Comparison of ENCODE assay signal across 8 cellular contexts in genomic region chr3:170044795-170045244, GRCh38. TPM values are rescaled to one million over a fixed set of nuclear protein-coding genes. Genes with fewer than 3 reads are reported as not detected.
DNase-seq lines count a peak whose midpoint lies in the region; ATAC-seq and TF ChIP-seq lines count a peak whose summit lies in the region.

No MANE protein-coding gene starts in this region.

- no peak for DNase-seq in activated naive CD4-positive, alpha-beta T cell treated with anti-CD3 and anti-CD28 coated beads, Interleukin-2, amount 50 U/mL, for 16 hours
- no peak for DNase-seq in NCI-H1048 (lab: John Stamatoyannopoulos, UW)
- DNase-seq in NCI-H2227 (lab: John Stamatoyannopoulos, UW; ENCODE audit: unreplicated experiment), result no peak
- no peak for DNase-seq in occipital lobe (lab: John Stamatoyannopoulos, UW)

- peak; percentile 54 for ATAC-seq in HG03025 (IDR thresholded peaks at IDR 0.05; ENCODE audit: low FRiP score, unreplicated experiment)
- ATAC-seq in stimulated activated memory B cell treated with anti-CD40 and anti-IgM and Interleukin-4, amounts not matched to agents 10 μg/mL and 1 μg/mL and 100 μg/mL, for 72 hours, result peak; percentile 90

- TF ChIP-seq CTCF in SU-DHL-6 (IDR thresholded peaks at IDR 0.05; ENCODE audit: insufficient read depth, low read length, poor library complexity, severe bottlenecking), result no peak

- 0 out of 2 replicates have a peak, but pooled peaks cover under 1% of the 10 kb centered on the region for H3F3A ChIP-seq in SU-DHL-6 (ENCODE audit: insufficient read depth)

- no peak overlapping the region for H3K9ac ChIP-seq in SU-DHL-6 (ENCODE audit: low read length)

- no peak overlapping the region for H3K4me3 Mint-ChIP-seq in activated naive CD4-positive, alpha-beta T cell treated with anti-CD3 and anti-CD28 coated beads, Interleukin-2, amount 50 U/mL, for 24 hours
- H3K4me3 Mint-ChIP-seq in stimulated activated memory B cell treated with anti-CD40 and anti-IgM and Interleukin-4, amounts not matched to agents 10 μg/mL and 1 μg/mL and 100 μg/mL, for 72 hours, result peak overlapping the region; percentile 30

- H3K27me3 ChIP-seq in SU-DHL-6 (ENCODE audit: low read length), result no peaks in the 10 kb centered on the region

- peak overlapping the region; percentile 24 for H3K4me2 ChIP-seq in SU-DHL-6 (ENCODE audit: low read depth, low read length, poor library complexity, severe bottlenecking)

- H2AFZ ChIP-seq in SU-DHL-6 (ENCODE audit: low read depth, low read length, severe bottlenecking), result peak overlapping the region; percentile 4

- H3K9me3 ChIP-seq in SU-DHL-6 (ENCODE audit: insufficient read depth, low read length), result no peaks in the 10 kb centered on the region

- H3K9me2 ChIP-seq in SU-DHL-6 (replicated peaks; ENCODE audit: insufficient read depth, low read length), result no peaks in the 10 kb centered on the region

- peak overlapping the region; percentile 17; the same call in 1 of the 2 replicates for H3K27ac ChIP-seq in SU-DHL-6 (ENCODE audit: low read depth, low read length)

- H3K9me3 Mint-ChIP-seq in activated naive CD4-positive, alpha-beta T cell treated with anti-CD3 and anti-CD28 coated beads, Interleukin-2, amount 50 U/mL, for 24 hours, result no peaks in the 10 kb centered on the region
- no peaks in the 10 kb centered on the region for H3K9me3 Mint-ChIP-seq in stimulated activated memory B cell treated with anti-CD40 and anti-IgM and Interleukin-4, amounts not matched to agents 10 μg/mL and 1 μg/mL and 100 μg/mL, for 72 hours

- H3K4me3 ChIP-seq in SU-DHL-6 (ENCODE audit: insufficient read depth, low read length, poor library complexity, severe bottlenecking), result no peak overlapping the region

- no peaks in the 10 kb centered on the region for H3K27me3 Mint-ChIP-seq in activated naive CD4-positive, alpha-beta T cell treated with anti-CD3 and anti-CD28 coated beads, Interleukin-2, amount 50 U/mL, for 24 hours
- H3K27me3 Mint-ChIP-seq in stimulated activated memory B cell treated with anti-CD40 and anti-IgM and Interleukin-4, amounts not matched to agents 10 μg/mL and 1 μg/mL and 100 μg/mL, for 72 hours, result no peaks in the 10 kb centered on the region

- peaks cover 26% of the 10 kb centered on the region for H3K4me1 Mint-ChIP-seq in activated naive CD4-positive, alpha-beta T cell treated with anti-CD3 and anti-CD28 coated beads, Interleukin-2, amount 50 U/mL, for 24 hours
- peaks cover 61% of the 10 kb centered on the region for H3K4me1 Mint-ChIP-seq in stimulated activated memory B cell treated with anti-CD40 and anti-IgM and Interleukin-4, amounts not matched to agents 10 μg/mL and 1 μg/mL and 100 μg/mL, for 72 hours

- no peaks in the 10 kb centered on the region for H3K36me3 ChIP-seq in SU-DHL-6 (ENCODE audit: low read length)

- H3K36me3 Mint-ChIP-seq in activated naive CD4-positive, alpha-beta T cell treated with anti-CD3 and anti-CD28 coated beads, Interleukin-2, amount 50 U/mL, for 24 hours, result peaks cover 5% of the 10 kb centered on the region
- H3K36me3 Mint-ChIP-seq in stimulated activated memory B cell treated with anti-CD40 and anti-IgM and Interleukin-4, amounts not matched to agents 10 μg/mL and 1 μg/mL and 100 μg/mL, for 72 hours, result peaks cover 17% of the 10 kb centered on the region

- no peaks in the 10 kb centered on the region for H4K20me1 ChIP-seq in SU-DHL-6 (ENCODE audit: low read depth, low read length)

- no peaks in the 10 kb centered on the region for H3K79me2 ChIP-seq in SU-DHL-6 (ENCODE audit: insufficient read depth, low read length)

- H3K27ac Mint-ChIP-seq in activated naive CD4-positive, alpha-beta T cell treated with anti-CD3 and anti-CD28 coated beads, Interleukin-2, amount 50 U/mL, for 24 hours, result peak overlapping the region; percentile 24
- peak overlapping the region; percentile 86 for H3K27ac Mint-ChIP-seq in stimulated activated memory B cell treated with anti-CD40 and anti-IgM and Interleukin-4, amounts not matched to agents 10 μg/mL and 1 μg/mL and 100 μg/mL, for 72 hours

RNA-seq across cellular contexts. Expression of gene GPR160, which starts 7.0 kb away (rescaled TPM):
- 2.5 TPM for total RNA-seq in occipital lobe
